Comparison of ENCODE assay signal across 10 cellular contexts in genomic region chr7:43870316-43870715, GRCh38. TPM values are rescaled to one million over a fixed set of nuclear protein-coding genes. Genes with fewer than 3 reads are reported as not detected.
A peak's percentile ranks its signal among the peaks of the same experiment; 100 is the strongest.
DNase-seq lines count a peak whose midpoint lies in the region; ATAC-seq and TF ChIP-seq lines count a peak whose summit lies in the region.
"Had no signal": no experiment of that assay in that cellular context is flagged by ENCODE, and none has a peak within 500 bp of the region (broad histone marks: within the 10 kb centered on the region; RNA-seq: fewer than 3 reads in every experiment).

No MANE protein-coding gene starts in this region.

- H3K27ac Mint-ChIP-seq in stimulated activated effector memory CD8-positive, alpha-beta T cell treated with anti-CD3 and anti-CD28 coated beads, Interleukin-12 subunit alpha, Interleukin-12 subunit beta, amount 100 ng/mL, for 72 hours: peak overlapping the region; percentile 95

- no peaks in the 10 kb centered on the region for H3K9me2 ChIP-seq in SK-N-SH

- TF ChIP-seq EP300 in SK-N-SH (IDR thresholded peaks at IDR 0.05; ENCODE audit: borderline replicate concordance in 1 of 2, low read depth in 1 of 2, low read length in 1 of 2): no peak

- CTCF ChIA-PET in SK-N-SH (lab: Yijun Ruan, JAX): interaction anchor here (1.4 to 3.3 kb wide), 3 partner anchors 9 to 84 kb away, joined by 3 to 17 read pairs (median 4); no protein-coding TSS in a partner anchor

- POLR2A ChIA-PET in SK-N-SH (lab: Yijun Ruan, JAX): interaction anchor here (0.6 kb wide), 1 partner anchor 56 kb away, joined by 3 read pairs; the partner anchor contains the start of gene UBE2D4

- DNase-seq in SK-N-SH (no peak), SJSA1 (ENCODE audit: low read depth in 1 of 2, low spot score in 2 of 2) (no peak), foreskin keratinocyte (no peak), activated gamma-delta T cell (lab: John Stamatoyannopoulos, UW) (no peak), posterior cingulate gyrus (no peak)
- DNase-seq in stimulated activated effector memory CD8-positive, alpha-beta T cell treated with anti-CD3 and anti-CD28 coated beads, Interleukin-12 subunit alpha, Interleukin-12 subunit beta, amount 100 ng/mL, for 72 hours (ENCODE audit: low spot score in 2 of 2): no peak
- DNase-seq: SHP77 had no signal

- TF ChIP-seq CTCF in SK-N-SH (IDR thresholded peaks at IDR 0.05): no peak
- TF ChIP-seq CTCF in foreskin keratinocyte (conservative IDR thresholded peaks at IDR 0.05): no peak

- H3K79me2 ChIP-seq in SK-N-SH (ENCODE audit: insufficient read depth): peaks cover 13% of the 10 kb centered on the region

- peaks cover 42% of the 10 kb centered on the region for H3K4me1 Mint-ChIP-seq in stimulated activated effector memory CD8-positive, alpha-beta T cell treated with anti-CD3 and anti-CD28 coated beads, Interleukin-12 subunit alpha, Interleukin-12 subunit beta, amount 100 ng/mL, for 72 hours

- peak overlapping the region; percentile 93 for H3K4me3 Mint-ChIP-seq in stimulated activated effector memory CD8-positive, alpha-beta T cell treated with anti-CD3 and anti-CD28 coated beads, Interleukin-12 subunit alpha, Interleukin-12 subunit beta, amount 100 ng/mL, for 72 hours

- H3K4me3 ChIP-seq in SK-N-SH (ENCODE audit: low read depth in 2 of 2, low read length in 1 of 2) (0 out of 4 replicates have a peak overlapping the region, but pooled peaks of 1 of the 2 experiments have one; percentile 86), SJSA1 (peak overlapping the region; percentile 63)

- ATAC-seq in SK-N-SH treated with all-trans-retinoic acid at 6 μM for 48 hours (no peak), foreskin keratinocyte (no peak), HG02885 (IDR thresholded peaks at IDR 0.05; ENCODE audit: poor library complexity, unreplicated experiment) (no peak)
- ATAC-seq in stimulated activated effector memory CD8-positive, alpha-beta T cell treated with anti-CD3 and anti-CD28 coated beads, Interleukin-12 subunit alpha, Interleukin-12 subunit beta, amount 100 ng/mL, for 72 hours: no peak

- H2AFZ ChIP-seq in SK-N-SH (ENCODE audit: low read depth): no peak overlapping the region; the same call in 1 of the 2 replicates

- no peak for TF ChIP-seq RAD21 in SK-N-SH (IDR thresholded peaks at IDR 0.05; ENCODE audit: low read length)

- peak overlapping the region; percentile 89 for H3K4me2 ChIP-seq in SK-N-SH

- peaks cover 20 to 21% of the 10 kb centered on the region in 2 experiments for H3K36me3 ChIP-seq in SK-N-SH (replicated peaks in 1 of 2; ENCODE audit: control insufficient read depth in 1 of 2, insufficient read depth in 2 of 2, low read length in 1 of 2)
- peaks cover 26% of the 10 kb centered on the region for H3K36me3 ChIP-seq in SJSA1

- no peaks in the 10 kb centered on the region for H3K9me3 ChIP-seq in SK-N-SH
- H3K9me3 ChIP-seq in SJSA1 (replicated peaks): no peaks in the 10 kb centered on the region

- H3K9me3 Mint-ChIP-seq in stimulated activated effector memory CD8-positive, alpha-beta T cell treated with anti-CD3 and anti-CD28 coated beads, Interleukin-12 subunit alpha, Interleukin-12 subunit beta, amount 100 ng/mL, for 72 hours: no peaks in the 10 kb centered on the region

- intact Hi-C loops in posterior cingulate gyrus (cut with DNase I): no loop called here

- H3K27ac ChIP-seq in SK-N-SH (ENCODE audit: low read depth in 2 of 2, low read length in 1 of 2) (peak overlapping the region; percentile 91 to 93; a peak in 3 of 4 replicates), SJSA1 (peak overlapping the region; percentile 99), foreskin keratinocyte (peak overlapping the region; percentile 100)
- H3K27ac ChIP-seq: KMS-11 had no signal

- peaks cover 30% of the 10 kb centered on the region for H3K36me3 Mint-ChIP-seq in stimulated activated effector memory CD8-positive, alpha-beta T cell treated with anti-CD3 and anti-CD28 coated beads, Interleukin-12 subunit alpha, Interleukin-12 subunit beta, amount 100 ng/mL, for 72 hours

- H4K20me1 ChIP-seq in SK-N-SH (ENCODE audit: insufficient read depth): no peaks in the 10 kb centered on the region

- H3K27me3 ChIP-seq in SK-N-SH (ENCODE audit: insufficient read depth): no peaks in the 10 kb centered on the region
- no peaks in the 10 kb centered on the region for H3K27me3 ChIP-seq in SJSA1 (replicated peaks)
- no peaks in the 10 kb centered on the region for H3K27me3 ChIP-seq in foreskin keratinocyte

- 93% methylated on average over 4 of the region's 4 CpGs for WGBS in SK-N-SH (ENCODE audit: low lambda C conversion rate)

- peak overlapping the region; percentile 80; the same call in 1 of the 2 replicates for H3K9ac ChIP-seq in SK-N-SH

- peaks cover 9% of the 10 kb centered on the region for H3F3A ChIP-seq in SK-N-SH (replicated peaks; ENCODE audit: insufficient read depth)

- H3K4me1 ChIP-seq in SK-N-SH (ENCODE audit: control insufficient read depth in 1 of 2, insufficient read depth in 2 of 2, low read depth in 1 of 2, low read length in 1 of 2) (peaks cover 14 to 26% of the 10 kb centered on the region in 2 experiments), SJSA1 (replicated peaks) (peaks cover 43% of the 10 kb centered on the region), foreskin keratinocyte (peaks cover 27% of the 10 kb centered on the region)

TF ChIP-seq in SK-N-SH, 30 proteins besides CTCF, POLR2A, EP300 and RAD21 (continues in another document):
- TF ChIP-seq IRF3 (IDR thresholded peaks at IDR 0.05; ENCODE audit: low read depth, low read length) (no peak), TEAD4 (IDR thresholded peaks at IDR 0.05; ENCODE audit: borderline replicate concordance, insufficient read depth) (no peak), USF2 (IDR thresholded peaks at IDR 0.05; ENCODE audit: borderline replicate concordance, low read depth, low read length) (no peak), MXI1 (IDR thresholded peaks at IDR 0.05; ENCODE audit: low read depth, low read length) (no peak), MEF2A (IDR thresholded peaks at IDR 0.05; ENCODE audit: borderline replicate concordance, low read depth) (no peak)

TF ChIP-seq in SK-N-SH treated with all-trans-retinoic acid at 6 μM for 48 hours, 23 proteins besides CTCF, POLR2A, EP300 and RAD21:
- no peak for TF ChIP-seq TCF4 (CRISPR knock-in tag; IDR thresholded peaks at IDR 0.05; ENCODE audit: borderline replicate concordance)
- TF ChIP-seq PPARA (CRISPR knock-in tag; IDR thresholded peaks at IDR 0.05; ENCODE audit: borderline replicate concordance): no peak
- TF ChIP-seq CREB5 (CRISPR knock-in tag; IDR thresholded peaks at IDR 0.05; ENCODE audit: low read depth): no peak
- TF ChIP-seq OSR1 (CRISPR knock-in tag; IDR thresholded peaks at IDR 0.05): no peak
- TF ChIP-seq GLIS3 (CRISPR knock-in tag; IDR thresholded peaks at IDR 0.05): no peak
- no peak for TF ChIP-seq TOX (CRISPR knock-in tag; IDR thresholded peaks at IDR 0.05; ENCODE audit: borderline replicate concordance)
- no peak for TF ChIP-seq ZNF565 (CRISPR knock-in tag; conservative IDR thresholded peaks at IDR 0.05; ENCODE audit: low read depth)
- no peak for TF ChIP-seq ZC3H10 (CRISPR knock-in tag; IDR thresholded peaks at IDR 0.05)
- TF ChIP-seq CSDC2 (CRISPR knock-in tag; IDR thresholded peaks at IDR 0.05): no peak
TF ChIP-seq in SK-N-SH treated with all-trans-retinoic acid at 6 μM for 48 hours: peak in this region for 0.

RNA-seq across cellular contexts. Expression of gene MRPS24, which starts 1.0 kb away (rescaled TPM):
- 234 and 235 TPM in 2 replicates for polyA plus RNA-seq in SK-N-SH (2012; rRNA removed)
- 136 and 200 TPM in 2 replicates for polyA plus RNA-seq in SK-N-SH (2012; cell fraction: cytosol; rRNA removed)
- polyA plus RNA-seq in SK-N-SH (2012; cell fraction: nucleus; rRNA removed): 79.2 and 151 TPM in 2 replicates
- 146 and 224 TPM in 2 replicates for total RNA-seq in SJSA1 (2014; rRNA removed; shearing (Covaris generic))
- 136 and 147 TPM in 2 replicates for total RNA-seq in foreskin keratinocyte
- polyA plus RNA-seq in foreskin keratinocyte: 227 and 229 TPM in 2 replicates

RNA-seq across cellular contexts. Expression of gene URGCP, which starts 36.1 kb away (rescaled TPM):
- polyA plus RNA-seq in SK-N-SH (2012; rRNA removed) (22.9 and 23.1 TPM in 2 replicates), foreskin keratinocyte (15.9 and 16.3 TPM in 2 replicates)
- polyA plus RNA-seq in SK-N-SH (2012; cell fraction: cytosol; rRNA removed): 13.5 and 19.2 TPM in 2 replicates
- 41.3 and 43.6 TPM in 2 replicates for polyA plus RNA-seq in SK-N-SH (2012; cell fraction: nucleus; rRNA removed)
- 20.4 and 25.4 TPM in 2 replicates for total RNA-seq in SJSA1 (2014; rRNA removed; shearing (Covaris generic))
- total RNA-seq in foreskin keratinocyte: 27.0 and 27.3 TPM in 2 replicates

RNA-seq across cellular contexts. Expression of gene UBE2D4, which starts 55.9 kb away (rescaled TPM):
- polyA plus RNA-seq in SK-N-SH (2012; rRNA removed): 22.8 and 26.8 TPM in 2 replicates
- 18.7 and 27.0 TPM in 2 replicates for polyA plus RNA-seq in SK-N-SH (2012; cell fraction: cytosol; rRNA removed)
- 11.1 and 13.7 TPM in 2 replicates for polyA plus RNA-seq in SK-N-SH (2012; cell fraction: nucleus; rRNA removed)
- 12.1 and 13.0 TPM in 2 replicates for total RNA-seq in SJSA1 (2014; rRNA removed; shearing (Covaris generic))
- 8.0 and 8.8 TPM in 2 replicates for total RNA-seq in foreskin keratinocyte
- 9.3 and 9.9 TPM in 2 replicates for polyA plus RNA-seq in foreskin keratinocyte
